18 cellular contexts compared by ENCODE assay signal in the genomic region with DNA sequence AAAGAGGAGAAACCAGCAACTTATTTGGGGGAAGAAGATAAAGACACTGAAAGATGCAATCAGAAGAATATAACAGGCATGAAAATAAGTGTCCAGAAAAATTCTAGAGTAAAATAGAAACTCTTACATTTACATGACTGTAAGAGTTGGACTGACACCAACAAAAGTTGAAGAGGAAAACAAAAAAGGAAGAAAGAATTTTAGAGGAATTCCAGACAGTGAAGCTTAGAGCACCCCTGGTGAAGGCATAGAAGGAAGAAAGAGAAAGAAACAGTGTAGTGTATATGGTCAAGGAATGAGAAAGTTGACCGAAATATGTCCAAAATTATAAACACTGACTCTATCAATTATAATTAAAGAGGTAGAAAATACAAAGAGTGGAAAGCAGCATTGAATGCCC.
A peak's percentile ranks its signal among the peaks of the same experiment; 100 is the strongest.
DNase-seq lines count a peak whose midpoint lies in the region; ATAC-seq and TF ChIP-seq lines count a peak whose summit lies in the region.
"Had no signal": no experiment of that assay in that cellular context is flagged by ENCODE, and none has a peak within 500 bp of the region (broad histone marks: within the 10 kb centered on the region; RNA-seq: fewer than 3 reads in every experiment).

No MANE protein-coding gene starts in this region.

- H3K4me3 Mint-ChIP-seq in HFFc6, result no peak overlapping the region; the same call in 1 of the 2 replicates
- H3K4me3 Mint-ChIP-seq: CD4-positive, alpha-beta memory T cell had no signal

- DNase-seq in HFFc6, result peak; percentile 20
- peak; percentile 22 for DNase-seq in astrocyte of the hippocampus (ENCODE audit: low read depth, low spot score)
- DNase-seq in fibroblast of the aortic adventitia (ENCODE audit: low read depth), result peak; percentile 50
- DNase-seq in MG63, result no peak
- no peak for DNase-seq in NCI-H1092 (lab: John Stamatoyannopoulos, UW)
- no peak for DNase-seq in activated CD8-positive, alpha-beta memory T cell treated with anti-CD3 and anti-CD28 coated beads, Interleukin-2, amount 50 U/mL, for 48 hours
- no peak for DNase-seq in stimulated activated naive CD8-positive, alpha-beta T cell treated with anti-CD3 and anti-CD28 coated beads, Interleukin-15, Interleukin-2, amounts not matched to agents 100 U/mL and 50 U/mL, for 24 hours
- DNase-seq: BE2C; Calu3; CD4-positive, alpha-beta memory T cell; DMS53; KBM-7; NCI-H1048; NCI-H146; NCI-H2081; NCI-H524; Right ventricle myocardium superior had no signal

- TF ChIP-seq CTCF in HFFc6 (IDR thresholded peaks at IDR 0.05) (no peak), fibroblast of the aortic adventitia (IDR thresholded peaks at IDR 0.05; ENCODE audit: insufficient read depth, low read length) (no peak)

- no peak for ATAC-seq in stimulated activated naive CD8-positive, alpha-beta T cell treated with anti-CD3 and anti-CD28 coated beads, Interleukin-15, Interleukin-2, amounts not matched to agents 100 U/mL and 50 U/mL, for 24 hours
- ATAC-seq: HCT116 had no signal

- H3K27me3 ChIP-seq in MG63, result no peaks in the 10 kb centered on the region
- H3K27me3 ChIP-seq: BE2C had no signal

- no peak overlapping the region for H3K4me3 ChIP-seq in fibroblast of the aortic adventitia (ENCODE audit: low read depth, low read length)
- H3K4me3 ChIP-seq in MG63, result no peak overlapping the region

- H3K36me3 ChIP-seq in MG63, result no peaks in the 10 kb centered on the region
- H3K36me3 ChIP-seq: BE2C had no signal

- peaks cover 17% of the 10 kb centered on the region for H3K4me1 Mint-ChIP-seq in HFFc6 (ENCODE audit: low read depth)
- H3K4me1 Mint-ChIP-seq: CD4-positive, alpha-beta memory T cell had no signal

- no peaks in the 10 kb centered on the region for H3K27me3 Mint-ChIP-seq in HFFc6 (ENCODE audit: insufficient read depth)

- H3K9me3 ChIP-seq in MG63, result no peaks in the 10 kb centered on the region
- H3K9me3 ChIP-seq: BE2C had no signal

- H3K36me3 Mint-ChIP-seq in HFFc6 (ENCODE audit: low read depth), result no peaks in the 10 kb centered on the region
- H3K36me3 Mint-ChIP-seq: CD4-positive, alpha-beta memory T cell had no signal

- peak overlapping the region; percentile 8 for H3K27ac Mint-ChIP-seq in HFFc6
- H3K27ac Mint-ChIP-seq: CD4-positive, alpha-beta memory T cell had no signal

- H3K9me3 Mint-ChIP-seq in HFFc6, result no peaks in the 10 kb centered on the region
- H3K9me3 Mint-ChIP-seq: CD4-positive, alpha-beta memory T cell had no signal

Comparison
In these comparisons a context has a peak if more than half of its experiments do, and no peak if none do; other contexts are left out.
1. DNase-seq: peak in HFFc6 (single experiment), astrocyte of the hippocampus (single experiment) and fibroblast of the aortic adventitia (single experiment); none in MG63 (single experiment), NCI-H1092 (single experiment), activated CD8-positive, alpha-beta memory T cell treated with anti-CD3 and anti-CD28 coated beads, Interleukin-2, amount 50 U/mL, for 48 hours (single experiment) and stimulated activated naive CD8-positive, alpha-beta T cell treated with anti-CD3 and anti-CD28 coated beads, Interleukin-15, Interleukin-2, amounts not matched to agents 100 U/mL and 50 U/mL, for 24 hours (single experiment).